7 cellular contexts compared by ENCODE assay signal in the genomic region with DNA sequence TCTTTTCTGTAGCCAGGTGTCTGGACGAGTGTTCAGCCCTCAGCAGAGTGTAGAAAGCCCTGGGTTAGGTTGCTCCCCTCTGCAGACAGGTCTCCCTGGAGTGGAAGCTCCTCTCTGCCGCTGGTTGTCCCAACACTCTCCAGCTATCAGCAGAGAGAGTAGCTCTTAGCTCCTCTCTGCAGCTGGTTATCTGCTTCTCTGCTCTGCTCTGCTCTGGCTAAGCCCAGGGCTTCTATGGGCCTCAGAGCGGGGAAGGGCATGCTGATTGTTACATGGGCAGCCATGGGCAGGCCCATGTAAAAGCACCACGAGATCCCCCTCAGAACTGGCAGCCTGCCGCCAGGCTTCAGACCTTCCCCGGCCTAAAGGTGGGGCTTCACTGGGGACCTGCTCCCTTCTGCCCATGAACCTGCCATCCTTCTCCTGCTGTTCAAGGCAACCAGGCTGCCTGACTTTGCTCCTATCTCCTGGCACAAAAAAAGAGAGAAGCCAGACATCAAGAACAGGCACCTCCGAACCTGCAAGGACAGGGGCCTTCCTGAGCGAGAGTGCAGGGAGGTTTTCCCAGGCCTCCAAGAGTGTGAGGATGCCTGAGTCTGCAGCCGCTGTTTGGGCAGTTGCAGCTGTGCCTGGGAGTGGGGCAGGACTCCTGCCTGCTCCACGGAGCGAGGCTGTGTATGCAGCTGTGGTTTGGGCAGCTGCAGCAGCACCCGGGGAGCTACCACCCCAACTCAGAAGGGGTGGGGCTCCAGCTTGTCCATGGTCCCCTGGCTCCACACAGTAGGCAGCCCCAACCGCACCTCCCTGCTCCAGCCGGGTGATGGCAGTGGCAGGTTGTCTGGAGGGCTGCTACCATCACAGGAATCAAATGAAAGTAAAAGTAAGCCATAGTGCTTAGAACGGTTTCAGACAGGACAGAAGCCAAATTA.
DNase-seq lines count a peak whose midpoint lies in the region; ATAC-seq and TF ChIP-seq lines count a peak whose summit lies in the region.

No MANE protein-coding gene starts in this region.

- H3K36me3 ChIP-seq in skeletal muscle tissue (ENCODE audit: control insufficient read depth in 3 of 3, insufficient read depth in 3 of 3, low read length in 3 of 3) (no peaks in the 10 kb centered on the region), Peyer's patch (no peaks in the 10 kb centered on the region)

- peak; percentile 40 for TF ChIP-seq CTCF in choroid plexus epithelial cell (conservative IDR thresholded peaks at IDR 0.05; ENCODE audit: low read depth, low read length)
- TF ChIP-seq CTCF in Peyer's patch (IDR thresholded peaks at IDR 0.05): no peak

- no peak overlapping the region for H3K9ac ChIP-seq in skeletal muscle tissue (ENCODE audit: low read depth in 1 of 3, low read length in 3 of 3)

- H3K27me3 ChIP-seq in skeletal muscle tissue (ENCODE audit: control insufficient read depth in 3 of 3, insufficient read depth in 3 of 3, low read length in 3 of 3): no peaks in the 10 kb centered on the region
- no peaks in the 10 kb centered on the region for H3K27me3 ChIP-seq in Peyer's patch

- DNase-seq in M059J (ENCODE audit: low read depth) (peak; percentile 62), choroid plexus epithelial cell (ENCODE audit: low read depth) (peak; percentile 26), Peyer's patch (no peak), NCI-H2081 (lab: John Stamatoyannopoulos, UW) (no peak)
- no peak for DNase-seq in activated CD8-positive, alpha-beta memory T cell treated with anti-CD3 and anti-CD28 coated beads, Interleukin-2, amount 50 U/mL, for 4 hours

- no peak for TF ChIP-seq POLR2A in Peyer's patch (IDR thresholded peaks at IDR 0.05)

- H3K4me1 ChIP-seq in skeletal muscle tissue (ENCODE audit: control insufficient read depth in 3 of 3, insufficient read depth in 3 of 3, low read length in 3 of 3) (no peaks in the 10 kb centered on the region), Peyer's patch (no peaks in the 10 kb centered on the region)

- H3K4me3 ChIP-seq in choroid plexus epithelial cell (ENCODE audit: low read depth, low read length): no peak overlapping the region
- peak overlapping the region in 2 of 3 donors; percentile 27 to 30 for H3K4me3 ChIP-seq in skeletal muscle tissue (ENCODE audit: low read length in 3 of 3)
- H3K4me3 ChIP-seq in Peyer's patch: no peak overlapping the region

- H3K27ac ChIP-seq in skeletal muscle tissue (ENCODE audit: low read depth, low read length) (no peak overlapping the region), Peyer's patch (no peak overlapping the region)

- peak; percentile 72 for ATAC-seq in GM21381 (IDR thresholded peaks at IDR 0.05; ENCODE audit: unreplicated experiment)

- H3K9me3 ChIP-seq in skeletal muscle tissue (ENCODE audit: control insufficient read depth in 3 of 3, low read length in 3 of 3) (no peaks in the 10 kb centered on the region), Peyer's patch (no peaks in the 10 kb centered on the region)

Comparison
In these comparisons a context has a peak if more than half of its experiments do, and no peak if none do; other contexts are left out.
1. DNase-seq: peak in M059J (single experiment) and choroid plexus epithelial cell (single experiment); none in activated CD8-positive, alpha-beta memory T cell treated with anti-CD3 and anti-CD28 coated beads, Interleukin-2, amount 50 U/mL, for 4 hours (single experiment), Peyer's patch (0 of 3) and NCI-H2081 (0 of 2).
2. H3K4me3 ChIP-seq: peak in skeletal muscle tissue (2 of 3); none in choroid plexus epithelial cell (single experiment) and Peyer's patch (0 of 4).